Comparison of ENCODE assay signal across 12 cellular contexts in genomic region chr3:16240229-16241023, GRCh38. TPM values are rescaled to one million over a fixed set of nuclear protein-coding genes. Genes with fewer than 3 reads are reported as not detected.
DNase-seq lines count a peak whose midpoint lies in the region; ATAC-seq and TF ChIP-seq lines count a peak whose summit lies in the region.
"Had no signal": no experiment of that assay in that cellular context is flagged by ENCODE, and none has a peak within 500 bp of the region (broad histone marks: within the 10 kb centered on the region; RNA-seq: fewer than 3 reads in every experiment).

No MANE protein-coding gene starts in this region.

- no peaks in the 10 kb centered on the region for H4K20me1 ChIP-seq in PC-9 (ENCODE audit: insufficient read depth)
- H4K20me1 ChIP-seq in fibroblast of lung (ENCODE audit: control insufficient read depth, extremely low read depth, insufficient read depth, low read length) = no peaks in the 10 kb centered on the region
- no peaks in the 10 kb centered on the region for H4K20me1 ChIP-seq in smooth muscle cell (ENCODE audit: low read depth)

- no peaks in the 10 kb centered on the region for H3K9me2 ChIP-seq in PC-9 (ENCODE audit: insufficient read depth)

- no TSS peak for BruUV-seq in PC-9 (replicated peaks; lab: Mats Ljungman, UMichigan)

- TF ChIP-seq CTCF in PC-9 (conservative IDR thresholded peaks at IDR 0.05) (no peak), fibroblast of lung (conservative IDR thresholded peaks at IDR 0.05 in 1 of 2, IDR thresholded peaks at IDR 0.05 in 1 of 2; ENCODE audit: low read depth in 1 of 2, low read length in 2 of 2) (no peak), smooth muscle cell (IDR thresholded peaks at IDR 0.05; ENCODE audit: borderline replicate concordance, insufficient read depth, poor library complexity, severe bottlenecking) (no peak), testis (IDR thresholded peaks at IDR 0.05) (no peak)

- H3K79me2 ChIP-seq in PC-9 (ENCODE audit: low read depth) (no peaks in the 10 kb centered on the region), fibroblast of lung (ENCODE audit: control insufficient read depth, insufficient read depth, low read length) (no peaks in the 10 kb centered on the region), smooth muscle cell (ENCODE audit: low read depth) (no peaks in the 10 kb centered on the region)

- peaks cover 16% of the 10 kb centered on the region for H3K4me1 ChIP-seq in PC-9 (replicated peaks; ENCODE audit: insufficient read depth)
- peaks cover 13% of the 10 kb centered on the region for H3K4me1 ChIP-seq in fibroblast of lung (ENCODE audit: control insufficient read depth, extremely low read depth, insufficient read depth, low read length)
- H3K4me1 ChIP-seq in smooth muscle cell (ENCODE audit: low read depth) = peaks cover 11% of the 10 kb centered on the region
- peaks cover 10% of the 10 kb centered on the region for H3K4me1 ChIP-seq in testis

- CTCF ChIA-PET in PC-9 (lab: Charles Lee) = no interaction called here

- peaks cover 7% of the 10 kb centered on the region for H3K27me3 Mint-ChIP-seq in T-helper 17 cell
- H3K27me3 Mint-ChIP-seq: activated naive CD4-positive, alpha-beta T cell treated with anti-CD3 and anti-CD28 coated beads, Interleukin-2, amount 50 U/mL, for 24 hours had no signal

- no peak overlapping the region for H3K9ac ChIP-seq in fibroblast of lung (ENCODE audit: insufficient read depth, low read length)
- peak overlapping the region; percentile 10 for H3K9ac ChIP-seq in smooth muscle cell (ENCODE audit: low read depth)

- peaks cover 4% of the 10 kb centered on the region; the same call in 1 of the 2 replicates for H3F3A ChIP-seq in PC-9 (ENCODE audit: insufficient read depth, low read depth)
- peaks cover 12% of the 10 kb centered on the region for H3F3A ChIP-seq in smooth muscle cell (ENCODE audit: low read depth)

- H3K4me2 ChIP-seq in PC-9 = peak overlapping the region; percentile 50
- H3K4me2 ChIP-seq in fibroblast of lung (ENCODE audit: extremely low read depth, insufficient read depth, low read length) = no peak overlapping the region
- peak overlapping the region; percentile 56 for H3K4me2 ChIP-seq in smooth muscle cell

- peaks cover 12% of the 10 kb centered on the region for H3K4me1 Mint-ChIP-seq in T-helper 17 cell
- H3K4me1 Mint-ChIP-seq: activated naive CD4-positive, alpha-beta T cell treated with anti-CD3 and anti-CD28 coated beads, Interleukin-2, amount 50 U/mL, for 24 hours had no signal

- no peak overlapping the region for H3K27ac Mint-ChIP-seq in T-helper 17 cell
- H3K27ac Mint-ChIP-seq: activated naive CD4-positive, alpha-beta T cell treated with anti-CD3 and anti-CD28 coated beads, Interleukin-2, amount 50 U/mL, for 24 hours; nephron progenitor cell had no signal

- intact Hi-C loops in PC-9 (cut with micrococcal nuclease; ENCODE audit: unreplicated experiment) (loop anchor here (5.0 to 10.0 kb wide), 4 partner anchors 178 to 1136 kb away; partner anchors contain the start of genes BTD and HACL1), testis (cut with DNase I; ENCODE audit: low total_unique reads) (loop anchor here (10.0 kb wide), 1 partner anchor 426 kb away; no protein-coding TSS in a partner anchor)

- POLR2A ChIA-PET in PC-9 (lab: Charles Lee; ENCODE audit: unreplicated experiment) = no interaction called here

- 58% methylated on average over 6 of the region's 6 CpGs for WGBS in smooth muscle cell (ENCODE audit: low lambda C conversion rate)
- 79 to 92% methylated on average over 6 of the region's 6 CpGs for WGBS in testis, 2 donors

- peaks cover 5% of the 10 kb centered on the region for H3K36me3 Mint-ChIP-seq in T-helper 17 cell (ENCODE audit: low read depth)
- H3K36me3 Mint-ChIP-seq: activated naive CD4-positive, alpha-beta T cell treated with anti-CD3 and anti-CD28 coated beads, Interleukin-2, amount 50 U/mL, for 24 hours had no signal

- no peak overlapping the region for H3K4me3 Mint-ChIP-seq in T-helper 17 cell
- H3K4me3 Mint-ChIP-seq: activated naive CD4-positive, alpha-beta T cell treated with anti-CD3 and anti-CD28 coated beads, Interleukin-2, amount 50 U/mL, for 24 hours; nephron progenitor cell had no signal

- H3K27me3 ChIP-seq in PC-9 (ENCODE audit: insufficient read depth, low read depth) = no peaks in the 10 kb centered on the region
- H3K27me3 ChIP-seq in fibroblast of lung (ENCODE audit: control insufficient read depth, insufficient read depth, low read length) = no peaks in the 10 kb centered on the region
- H3K27me3 ChIP-seq in smooth muscle cell (ENCODE audit: low read depth) = no peaks in the 10 kb centered on the region
- no peaks in the 10 kb centered on the region for H3K27me3 ChIP-seq in testis

- H3K36me3 ChIP-seq in PC-9 (ENCODE audit: low read depth) = no peaks in the 10 kb centered on the region
- H3K36me3 ChIP-seq in fibroblast of lung (ENCODE audit: control insufficient read depth, insufficient read depth, low read length) = no peaks in the 10 kb centered on the region
- H3K36me3 ChIP-seq in smooth muscle cell (ENCODE audit: low read depth) = no peaks in the 10 kb centered on the region
- H3K36me3 ChIP-seq in testis (ENCODE audit: low read depth, missing control alignments) = no peaks in the 10 kb centered on the region

- H3K9me3 ChIP-seq in PC-9 (ENCODE audit: insufficient read depth, low read depth) = no peaks in the 10 kb centered on the region
- H3K9me3 ChIP-seq in fibroblast of lung (ENCODE audit: control insufficient read depth, insufficient read depth, low read depth, low read length) = no peaks in the 10 kb centered on the region
- no peaks in the 10 kb centered on the region for H3K9me3 ChIP-seq in smooth muscle cell (replicated peaks; ENCODE audit: low read depth)
- no peaks in the 10 kb centered on the region for H3K9me3 ChIP-seq in T-helper 17 cell (ENCODE audit: control insufficient read depth, low read length, poor library complexity, severe bottlenecking)
- H3K9me3 ChIP-seq in testis = no peaks in the 10 kb centered on the region

- DNase-seq in DMS53 (lab: John Stamatoyannopoulos, UW) = peak; percentile 0
- DNase-seq in DMS53 treated with DMSO at 0.1 percent for 48 hours (lab: John Stamatoyannopoulos, UW; ENCODE audit: unreplicated experiment) = no peak
- DNase-seq in PC-9 = peak in 1 of 2 experiments; percentile 50
- peak; percentile 50 to 86 for DNase-seq in fibroblast of lung (ENCODE audit: low read depth in 2 of 2)
- no peak for DNase-seq in smooth muscle cell (lab: John Stamatoyannopoulos, UW; ENCODE audit: unreplicated experiment)
- DNase-seq in T-helper 17 cell = no peak
- DNase-seq in testis = no peak
- DNase-seq: NCI-H510A, nephron progenitor cell had no signal

- H3K4me3 ChIP-seq in PC-9 = no peak overlapping the region
- H3K4me3 ChIP-seq in fibroblast of lung (replicated peaks in 1 of 4; ENCODE audit: control extremely low read depth in 1 of 4, insufficient read depth in 1 of 4, low read depth in 3 of 4, low read length in 4 of 4) = no peak overlapping the region
- no peak overlapping the region for H3K4me3 ChIP-seq in smooth muscle cell
- H3K4me3 ChIP-seq in testis = no peak overlapping the region

- ATAC-seq in T-helper 17 cell (no peak), HG03354 (IDR thresholded peaks at IDR 0.05; ENCODE audit: poor library complexity, severe bottlenecking, unreplicated experiment) (no peak)

- H3K27ac ChIP-seq in PC-9 (no peak overlapping the region), fibroblast of lung (ENCODE audit: insufficient read depth, low read length) (no peak overlapping the region), smooth muscle cell (ENCODE audit: low read depth) (peak overlapping the region; percentile 80), testis (no peak overlapping the region)
- H3K27ac ChIP-seq: 22Rv1 had no signal

- TF ChIP-seq POLR2A in testis (IDR thresholded peaks at IDR 0.05) = no peak

- H2AFZ ChIP-seq in PC-9 (no peak overlapping the region), fibroblast of lung (ENCODE audit: low read length) (no peak overlapping the region), smooth muscle cell (ENCODE audit: low read depth) (no peak overlapping the region)

RNA-seq across cellular contexts. Expression of gene DPH3, which starts 24.3 kb away (rescaled TPM):
- 12.1 and 16.2 TPM in 2 replicates for total RNA-seq in PC-9 (2021)
- 23.6 and 28.2 TPM in 2 replicates for total RNA-seq in fibroblast of lung
- polyA plus RNA-seq in fibroblast of lung = 22.6 and 28.1 TPM in 2 replicates
- 25.7 and 29.3 TPM in 2 replicates for polyA plus RNA-seq in fibroblast of lung (2012)
- polyA minus RNA-seq in fibroblast of lung (ENCODE audit: low replicate concordance) = 4.7 and 6.1 TPM in 2 replicates
- 42.9 and 44.7 TPM in 2 replicates for total RNA-seq in smooth muscle cell
- polyA plus RNA-seq in smooth muscle cell = 69.5 and 78.8 TPM in 2 replicates
- 10 to 100 TPM; 16.1 to 22.8 TPM for total RNA-seq in T-helper 17 cell
- total RNA-seq in testis = 10 to 100 TPM; 14.6 to 14.7 TPM
- 23.6 TPM for polyA plus RNA-seq in testis (ENCODE audit: insufficient read depth, low read depth, low replicate concordance)

RNA-seq across cellular contexts. Expression of gene OXNAD1, which starts 24.6 kb away (rescaled TPM):
- total RNA-seq in PC-9 (2021) (15.7 and 18.5 TPM in 2 replicates), fibroblast of lung (7.4 and 10.4 TPM in 2 replicates), smooth muscle cell (13.3 and 15.7 TPM in 2 replicates), T-helper 17 cell (10 to 100 TPM; 73.1 to 89.3 TPM), testis (10 to 100 TPM; 27.3 to 31.2 TPM)
- polyA plus RNA-seq in fibroblast of lung (6.4 and 7.8 TPM in 2 replicates), smooth muscle cell (9.2 and 12.4 TPM in 2 replicates), testis (ENCODE audit: insufficient read depth, low read depth, low replicate concordance) (11.8 TPM)
- polyA plus RNA-seq in fibroblast of lung (2012) = 4.0 and 5.4 TPM in 2 replicates
- polyA minus RNA-seq in fibroblast of lung (ENCODE audit: low replicate concordance) = 0.94 and 7.4 TPM in 2 replicates

Comparison
In these comparisons a context has a peak if more than half of its experiments do, and no peak if none do; other contexts are left out.
1. DNase-seq: peak in DMS53 (single experiment) and fibroblast of lung (2 of 2); none in DMS53 treated with DMSO at 0.1 percent for 48 hours (single experiment), smooth muscle cell (single experiment), T-helper 17 cell (0 of 3) and testis (single experiment).